24 cellular contexts compared by ENCODE assay signal in genomic region chr18:22163432-22163831, GRCh38. TPM values are rescaled to one million over a fixed set of nuclear protein-coding genes. Genes with fewer than 3 reads are reported as not detected.
"Had no signal": no experiment of that assay in that cellular context is flagged by ENCODE, and none has a peak within 500 bp of the region (broad histone marks: within the 10 kb centered on the region; RNA-seq: fewer than 3 reads in every experiment).

No MANE protein-coding gene starts in this region.

- H3K27ac ChIP-seq: epithelial cell of prostate, gastroesophageal sphincter, neural progenitor cell, SK-N-MC, tibial nerve, vagina, VCaP had no signal

- H3K27ac Mint-ChIP-seq: activated CD4-positive, alpha-beta memory T cell treated with anti-CD3 and anti-CD28 coated beads, Interleukin-2, amount 10 ng/mL, durations not matched to agents 7 days and 5 days; activated CD4-positive, alpha-beta T cell treated with anti-CD3 and anti-CD28 coated beads, Interleukin-2, amount 10 ng/mL, durations not matched to agents 24 days and 14 days; activated naive CD8-positive, alpha-beta T cell treated with anti-CD3 and anti-CD28 coated beads, Interleukin-2, amount 50 U/mL, for 24 hours; activated T-cell treated with anti-CD3 and anti-CD28 coated beads, Interleukin-2, amount 50 U/mL, for 72 hours; naive thymus-derived CD4-positive, alpha-beta T cell; neural progenitor cell; T-helper 17 cell had no signal

- H3K4me3 ChIP-seq: coronary artery, gastroesophageal sphincter, neural progenitor cell, SK-N-MC, tibial nerve, vagina had no signal

- DNase-seq: activated CD4-positive, alpha-beta memory T cell treated with anti-CD3 and anti-CD28 coated beads, Interleukin-2, amount 10 ng/mL, durations not matched to agents 7 days and 5 days; activated CD4-positive, alpha-beta T cell treated with anti-CD3 and anti-CD28 coated beads, Interleukin-2, amount 10 ng/mL, durations not matched to agents 24 days and 14 days; activated gamma-delta T cell; activated naive CD4-positive, alpha-beta T cell treated with anti-CD3 and anti-CD28 coated beads, Interleukin-2, amount 50 U/mL, for 16 hours; activated naive CD8-positive, alpha-beta T cell treated with anti-CD3 and anti-CD28 coated beads, Interleukin-2, amount 50 U/mL, for 24 hours; activated T-cell treated with anti-CD3 and anti-CD28 coated beads, Interleukin-2, amount 50 U/mL, for 72 hours; cerebellar nuclear complex; mesenchymal stem cell; naive thymus-derived CD4-positive, alpha-beta T cell; posterior cingulate gyrus; stimulated activated CD4-positive, alpha-beta T cell treated with anti-CD3 and anti-CD28 coated beads, Interleukin-2, amount 100 ng/mL, for 48 hours; stimulated activated naive CD4-positive, alpha-beta T cell treated with Interleukin-2 at 50 U/mL for 16 hours; substantia nigra; SW 1271; T-helper 17 cell had no signal

- H3K4me1 Mint-ChIP-seq: T-helper 17 cell had no signal

- H3K4me3 Mint-ChIP-seq: activated CD4-positive, alpha-beta memory T cell treated with anti-CD3 and anti-CD28 coated beads, Interleukin-2, amount 10 ng/mL, durations not matched to agents 7 days and 5 days; activated CD4-positive, alpha-beta T cell treated with anti-CD3 and anti-CD28 coated beads, Interleukin-2, amount 10 ng/mL, durations not matched to agents 24 days and 14 days; activated naive CD8-positive, alpha-beta T cell treated with anti-CD3 and anti-CD28 coated beads, Interleukin-2, amount 50 U/mL, for 24 hours; activated T-cell treated with anti-CD3 and anti-CD28 coated beads, Interleukin-2, amount 50 U/mL, for 72 hours; naive thymus-derived CD4-positive, alpha-beta T cell; neural progenitor cell; T-helper 17 cell had no signal

- H2AFZ ChIP-seq: neural progenitor cell had no signal

- H3K36me3 Mint-ChIP-seq: naive thymus-derived CD4-positive, alpha-beta T cell; neural progenitor cell had no signal

- H3K4me2 ChIP-seq: neural progenitor cell had no signal

- H3K9ac ChIP-seq: neural progenitor cell had no signal

- ATAC-seq: activated CD4-positive, CD25-positive, alpha-beta regulatory T cell treated with anti-CD3 and anti-CD28 coated beads, Interleukin-2, amount 50 U/mL, for 24 hours; activated naive CD8-positive, alpha-beta T cell treated with anti-CD3 and anti-CD28 coated beads, Interleukin-2, amount 50 U/mL, for 24 hours; activated T-cell treated with anti-CD3 and anti-CD28 coated beads, Interleukin-2, amount 50 U/mL, for 72 hours; gastroesophageal sphincter; naive thymus-derived CD4-positive, alpha-beta T cell; T-helper 17 cell had no signal

- H3K36me3 ChIP-seq: gastroesophageal sphincter, neural progenitor cell, tibial nerve, vagina had no signal

- H3K9me3 Mint-ChIP-seq: activated CD4-positive, alpha-beta memory T cell treated with anti-CD3 and anti-CD28 coated beads, Interleukin-2, amount 10 ng/mL, durations not matched to agents 7 days and 5 days; activated CD4-positive, alpha-beta T cell treated with anti-CD3 and anti-CD28 coated beads, Interleukin-2, amount 10 ng/mL, durations not matched to agents 24 days and 14 days; activated naive CD8-positive, alpha-beta T cell treated with anti-CD3 and anti-CD28 coated beads, Interleukin-2, amount 50 U/mL, for 24 hours; activated T-cell treated with anti-CD3 and anti-CD28 coated beads, Interleukin-2, amount 50 U/mL, for 72 hours; neural progenitor cell had no signal

- H3K9me3 ChIP-seq: gastroesophageal sphincter, tibial nerve, vagina had no signal

RNA-seq across cellular contexts. Expression of gene GATA6, which starts 6.0 kb away (rescaled TPM):
- total RNA-seq: activated CD4-positive, alpha-beta memory T cell treated with anti-CD3 and anti-CD28 coated beads, Interleukin-2, amount 10 ng/mL, durations not matched to agents 7 days and 5 days; activated CD4-positive, alpha-beta T cell treated with anti-CD3 and anti-CD28 coated beads, Interleukin-2, amount 10 ng/mL, durations not matched to agents 24 days and 14 days; T-helper 17 cell had no signal
- polyA plus RNA-seq: naive thymus-derived CD4-positive, alpha-beta T cell had no signal
